14 cellular contexts compared by ENCODE assay signal in genomic region chr7:92767427-92767826, GRCh38.
A peak's percentile ranks its signal among the peaks of the same experiment; 100 is the strongest.
DNase-seq lines count a peak whose midpoint lies in the region; ATAC-seq, FAIRE-seq and TF ChIP-seq lines count a peak whose summit lies in the region.
"Had no signal": no experiment of that assay in that cellular context is flagged by ENCODE, and none has a peak within 500 bp of the region (broad histone marks: within the 10 kb centered on the region; RNA-seq: fewer than 3 reads in every experiment).

No MANE protein-coding gene starts in this region.

- H3K36me3 Mint-ChIP-seq in natural killer cell treated with Interleukin-12 subunit alpha and Interleukin-12 subunit beta and Interleukin-15 and Interleukin-18, amount 100 ng/mL, for 72 hours, result peaks cover 38% of the 10 kb centered on the region
- H3K36me3 Mint-ChIP-seq in natural killer cell, result peaks cover 9% of the 10 kb centered on the region

- H3K27ac Mint-ChIP-seq in natural killer cell treated with Interleukin-12 subunit alpha and Interleukin-12 subunit beta and Interleukin-15 and Interleukin-18, amount 100 ng/mL, for 72 hours, result peak overlapping the region; percentile 85 to 93
- peak overlapping the region in 1 of 2 donors; percentile 31 for H3K27ac Mint-ChIP-seq in natural killer cell

- FAIRE-seq in urothelium cell line (lab: Jason Lieb, UNC) (no peak), kidney (lab: Jason Lieb, UNC) (no peak)

- no peak for ATAC-seq in natural killer cell treated with Interleukin-12 subunit alpha and Interleukin-12 subunit beta and Interleukin-15 and Interleukin-18, amount 100 ng/mL, for 72 hours
- ATAC-seq in natural killer cell (no peak), foreskin keratinocyte (peak; percentile 12), HG03039 (IDR thresholded peaks at IDR 0.05; ENCODE audit: unreplicated experiment) (no peak)
- ATAC-seq: naive thymus-derived CD8-positive, alpha-beta T cell had no signal

- TF ChIP-seq CTCF in natural killer cell (IDR thresholded peaks at IDR 0.05) (no peak), foreskin keratinocyte (conservative IDR thresholded peaks at IDR 0.05) (peak; percentile 48), kidney (IDR thresholded peaks at IDR 0.05; ENCODE audit: borderline replicate concordance, extremely low read depth, insufficient read depth) (no peak)

- H3K4me3 Mint-ChIP-seq in natural killer cell treated with Interleukin-12 subunit alpha and Interleukin-12 subunit beta and Interleukin-15 and Interleukin-18, amount 100 ng/mL, for 72 hours, result peak overlapping the region; percentile 72
- no peak overlapping the region for H3K4me3 Mint-ChIP-seq in natural killer cell
- H3K4me3 Mint-ChIP-seq: activated B cell treated with CpG ODN at 0.5 μM for 24 hours had no signal

- no peaks in the 10 kb centered on the region for H3K27me3 Mint-ChIP-seq in natural killer cell treated with Interleukin-12 subunit alpha and Interleukin-12 subunit beta and Interleukin-15 and Interleukin-18, amount 100 ng/mL, for 72 hours
- H3K27me3 Mint-ChIP-seq in natural killer cell (ENCODE audit: low read depth in 2 of 2), result no peaks in the 10 kb centered on the region
- H3K27me3 Mint-ChIP-seq: activated B cell treated with CpG ODN at 0.5 μM for 24 hours; naive thymus-derived CD8-positive, alpha-beta T cell had no signal

- no peak overlapping the region for H3K9ac ChIP-seq in kidney (ENCODE audit: low read length in 2 of 2)

- no peaks in the 10 kb centered on the region for H3K27me3 ChIP-seq in SJSA1 (replicated peaks)
- no peaks in the 10 kb centered on the region for H3K27me3 ChIP-seq in foreskin keratinocyte

- peaks cover 54 to 56% of the 10 kb centered on the region in 2 donors for H3K4me1 Mint-ChIP-seq in natural killer cell treated with Interleukin-12 subunit alpha and Interleukin-12 subunit beta and Interleukin-15 and Interleukin-18, amount 100 ng/mL, for 72 hours (ENCODE audit: low read depth in 2 of 2)
- peaks cover 38 to 39% of the 10 kb centered on the region in 2 donors for H3K4me1 Mint-ChIP-seq in natural killer cell

- no peaks in the 10 kb centered on the region for H3K9me3 Mint-ChIP-seq in natural killer cell treated with Interleukin-12 subunit alpha and Interleukin-12 subunit beta and Interleukin-15 and Interleukin-18, amount 100 ng/mL, for 72 hours
- H3K9me3 Mint-ChIP-seq in natural killer cell, result no peaks in the 10 kb centered on the region
- H3K9me3 Mint-ChIP-seq: activated B cell treated with CpG ODN at 0.5 μM for 24 hours; naive thymus-derived CD8-positive, alpha-beta T cell had no signal

- no peak for DNase-seq in natural killer cell treated with Interleukin-12 subunit alpha and Interleukin-12 subunit beta and Interleukin-15 and Interleukin-18, amount 100 ng/mL, for 72 hours (ENCODE audit: low spot score)
- no peak for DNase-seq in natural killer cell
- no peak for DNase-seq in SJSA1 (ENCODE audit: low read depth in 1 of 2, low spot score in 2 of 2)
- no peak for DNase-seq in foreskin keratinocyte
- peak; percentile 36 for DNase-seq in urothelium cell line (ENCODE audit: low spot score)
- DNase-seq in GM19240 (ENCODE audit: insufficient read length, low spot score), result no peak
- DNase-seq in kidney, result no peak
- DNase-seq: activated B cell treated with CpG ODN at 0.5 μM for 24 hours; aorta; COR-L47; naive thymus-derived CD8-positive, alpha-beta T cell; NCI-H1694; stimulated activated CD4-positive, alpha-beta T cell treated with anti-CD3 and anti-CD28 coated beads, Interleukin-4, amount 100 ng/mL, for 1 hour had no signal

- H3K27ac ChIP-seq in SJSA1, result peak overlapping the region; percentile 86
- H3K27ac ChIP-seq in foreskin keratinocyte, result peak overlapping the region; percentile 92
- no peak overlapping the region for H3K27ac ChIP-seq in kidney (ENCODE audit: low read depth in 2 of 2, low read length in 2 of 2)

- H3K9me3 ChIP-seq in SJSA1 (replicated peaks) (no peaks in the 10 kb centered on the region), kidney (ENCODE audit: control insufficient read depth in 1 of 2, low read length in 2 of 2) (no peaks in the 10 kb centered on the region)

- intact Hi-C loops in natural killer cell (cut with micrococcal nuclease) (no loop called here), kidney (cut with DNase I) (no loop called here)

- H3K4me1 ChIP-seq in SJSA1 (replicated peaks) (peaks cover 68% of the 10 kb centered on the region), foreskin keratinocyte (peaks cover 44% of the 10 kb centered on the region), kidney (ENCODE audit: control insufficient read depth in 1 of 2, insufficient read depth in 1 of 2, low read depth in 1 of 2, low read length in 2 of 2) (peaks cover 0 to 8% of the 10 kb centered on the region in 2 donors)

- H3K4me3 ChIP-seq in SJSA1 (no peak overlapping the region), kidney (ENCODE audit: low read length in 2 of 2) (no peak overlapping the region)

- H3K36me3 ChIP-seq in SJSA1, result peaks cover 52% of the 10 kb centered on the region
- H3K36me3 ChIP-seq in kidney (ENCODE audit: control insufficient read depth in 1 of 2, insufficient read depth in 2 of 2, low read length in 2 of 2), result no peaks in the 10 kb centered on the region

Comparison
In these comparisons a context has a peak if more than half of its experiments do, and no peak if none do; other contexts are left out.
1. H3K27ac ChIP-seq: peak in SJSA1 (single experiment) and foreskin keratinocyte (single experiment); none in kidney (0 of 2).